In genomic region chr13:48356750-48357149, GRCh38 we compare ENCODE assay signal across 31 cellular contexts.
"Had no signal": no experiment of that assay in that cellular context is flagged by ENCODE, and none has a peak within 500 bp of the region (broad histone marks: within the 10 kb centered on the region; RNA-seq: fewer than 3 reads in every experiment).

No MANE protein-coding gene starts in this region.

- H3K9me3 ChIP-seq: pancreas, prostate gland had no signal

- FAIRE-seq: keratinocyte had no signal

- ATAC-seq: left colon; left lung; mucosa of descending colon; naive thymus-derived CD4-positive, alpha-beta T cell; natural killer cell treated with Interleukin-12 subunit alpha and Interleukin-12 subunit beta and Interleukin-15 and Interleukin-18, amount 100 ng/mL, for 72 hours; pancreas; right cardiac atrium; sciatic nerve; stimulated activated naive B cell treated with anti-CD40 and anti-IgM and Interleukin-4, amounts not matched to agents 10 μg/mL and 1 μg/mL and 100 μg/mL, for 72 hours; stimulated activated naive CD8-positive, alpha-beta T cell treated with anti-CD3 and anti-CD28 coated beads, Interleukin-15, Interleukin-2, amounts not matched to agents 100 U/mL and 50 U/mL, for 24 hours had no signal

- DNase-seq: hippocampal formation; kidney glomerular epithelial cell; left colon; left lung; midbrain; mucosa of descending colon; naive thymus-derived CD4-positive, alpha-beta T cell; nucleus accumbens; pancreas; posterior cingulate gyrus; retina; right cardiac atrium; stimulated activated CD4-positive, alpha-beta T cell treated with anti-CD3 and anti-CD28 coated beads, Interleukin-12 subunit alpha, Interleukin-12 subunit beta, amount 100 ng/mL, for 4 hours; stimulated activated CD4-positive, alpha-beta T cell treated with anti-CD3 and anti-CD28 coated beads, Interleukin-15, amount 100 ng/mL, for 24 hours; stimulated activated CD4-positive, alpha-beta T cell treated with anti-CD3 and anti-CD28 coated beads, Interleukin-2, amount 100 ng/mL, for 24 hours; stimulated activated CD4-positive, alpha-beta T cell treated with anti-CD3 and anti-CD28 coated beads, Interleukin-4, amount 100 ng/mL, for 1 hour; stimulated activated naive B cell treated with anti-CD40 and anti-IgM and Interleukin-4, amounts not matched to agents 10 μg/mL and 1 μg/mL and 100 μg/mL, for 72 hours; stimulated activated naive CD8-positive, alpha-beta T cell treated with anti-CD3 and anti-CD28 coated beads, Interleukin-15, Interleukin-2, amounts not matched to agents 100 U/mL and 50 U/mL, for 24 hours; stomach; substantia nigra; uterus had no signal

- H3K4me1 ChIP-seq: left lung, pancreas, prostate gland, stomach, tibial nerve, uterus had no signal

- H3K27ac ChIP-seq: left lung, pancreas, prostate gland, skin epidermis, stomach, tibial nerve had no signal

- H3K4me3 ChIP-seq: left lung, lung, mucosa of descending colon, pancreas, prostate gland, skin epidermis, stomach, tibial nerve, uterus had no signal

- H3K27me3 ChIP-seq: left lung, pancreas, stomach, tibial nerve, uterus had no signal

- H3K27ac Mint-ChIP-seq: memory B cell; natural killer cell treated with Interleukin-12 subunit alpha and Interleukin-12 subunit beta and Interleukin-15 and Interleukin-18, amount 100 ng/mL, for 72 hours; stimulated activated naive B cell treated with anti-CD40 and anti-IgM and Interleukin-4, amounts not matched to agents 10 μg/mL and 1 μg/mL and 100 μg/mL, for 72 hours; type B pancreatic cell had no signal

- H3K36me3 ChIP-seq: pancreas, prostate gland, uterus had no signal

- H3K4me3 Mint-ChIP-seq: memory B cell; naive thymus-derived CD4-positive, alpha-beta T cell; natural killer cell treated with Interleukin-12 subunit alpha and Interleukin-12 subunit beta and Interleukin-15 and Interleukin-18, amount 100 ng/mL, for 72 hours; neural crest cell; stimulated activated naive B cell treated with anti-CD40 and anti-IgM and Interleukin-4, amounts not matched to agents 10 μg/mL and 1 μg/mL and 100 μg/mL, for 72 hours; type B pancreatic cell had no signal

- H3K4me1 Mint-ChIP-seq: memory B cell; neural crest cell; stimulated activated naive B cell treated with anti-CD40 and anti-IgM and Interleukin-4, amounts not matched to agents 10 μg/mL and 1 μg/mL and 100 μg/mL, for 72 hours had no signal

- H3K27me3 Mint-ChIP-seq: memory B cell; naive thymus-derived CD4-positive, alpha-beta T cell; natural killer cell treated with Interleukin-12 subunit alpha and Interleukin-12 subunit beta and Interleukin-15 and Interleukin-18, amount 100 ng/mL, for 72 hours; stimulated activated naive B cell treated with anti-CD40 and anti-IgM and Interleukin-4, amounts not matched to agents 10 μg/mL and 1 μg/mL and 100 μg/mL, for 72 hours; type B pancreatic cell had no signal
